In the genomic region with DNA sequence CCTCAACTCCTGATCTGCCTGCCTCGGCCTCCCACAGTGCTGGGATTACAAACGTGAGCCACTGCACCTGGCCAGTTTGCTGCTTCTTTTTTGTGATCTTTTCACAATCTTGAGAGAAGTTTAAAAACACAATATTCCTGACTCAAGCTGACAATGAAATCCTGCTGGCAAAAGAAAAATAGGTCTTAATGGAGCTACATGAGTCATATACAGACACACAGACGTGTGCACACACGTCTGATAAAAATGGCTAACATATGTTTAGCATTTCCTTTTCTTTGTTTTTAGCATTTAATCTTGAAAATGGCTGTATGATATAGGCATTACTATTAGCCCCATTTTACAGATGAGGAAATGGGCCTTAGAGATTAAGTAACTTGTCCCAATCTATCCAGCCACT, we compare ENCODE assay signal across 21 cellular contexts.
"Had no signal": no experiment of that assay in that cellular context is flagged by ENCODE, and none has a peak within 500 bp of the region (broad histone marks: within the 10 kb centered on the region; RNA-seq: fewer than 3 reads in every experiment).

No MANE protein-coding gene starts in this region.

- H3K4me3 ChIP-seq: ascending aorta, mucosa of descending colon had no signal

- H3K27me3 ChIP-seq: ascending aorta had no signal

- H3K9me3 ChIP-seq: ascending aorta, mucosa of descending colon had no signal

- H3K27ac Mint-ChIP-seq: activated B cell treated with CpG ODN at 0.5 μM for 24 hours; activated CD8-positive, alpha-beta T cell treated with anti-CD3 and anti-CD28 coated beads for 36 hours; activated naive CD4-positive, alpha-beta T cell treated with anti-CD3 and anti-CD28 coated beads, Interleukin-2, amount 50 U/mL, for 24 hours; activated T-cell treated with anti-CD3 and anti-CD28 coated beads, Interleukin-2, amount 50 U/mL, for 24 hours; immature natural killer cell; memory B cell; naive B cell; progenitor cell of endocrine pancreas; stimulated activated naive CD8-positive, alpha-beta T cell treated with anti-CD3 and anti-CD28 coated beads, Interleukin-15, Interleukin-2, amounts not matched to agents 100 ng/mL and 50 ng/mL, for 24 hours had no signal

- H3K4me1 Mint-ChIP-seq: activated B cell treated with CpG ODN at 0.5 μM for 24 hours; activated naive CD4-positive, alpha-beta T cell treated with anti-CD3 and anti-CD28 coated beads, Interleukin-2, amount 50 U/mL, for 24 hours; immature natural killer cell; memory B cell; naive B cell had no signal

- H3K9me3 Mint-ChIP-seq: activated B cell treated with CpG ODN at 0.5 μM for 24 hours; activated CD8-positive, alpha-beta T cell treated with anti-CD3 and anti-CD28 coated beads for 36 hours; activated naive CD4-positive, alpha-beta T cell treated with anti-CD3 and anti-CD28 coated beads, Interleukin-2, amount 50 U/mL, for 24 hours; immature natural killer cell; neural crest cell; stimulated activated naive CD8-positive, alpha-beta T cell treated with anti-CD3 and anti-CD28 coated beads, Interleukin-15, Interleukin-2, amounts not matched to agents 100 ng/mL and 50 ng/mL, for 24 hours had no signal

- H3K4me3 Mint-ChIP-seq: activated B cell treated with CpG ODN at 0.5 μM for 24 hours; activated CD8-positive, alpha-beta T cell treated with anti-CD3 and anti-CD28 coated beads for 36 hours; activated naive CD4-positive, alpha-beta T cell treated with anti-CD3 and anti-CD28 coated beads, Interleukin-2, amount 50 U/mL, for 24 hours; activated T-cell treated with anti-CD3 and anti-CD28 coated beads, Interleukin-2, amount 50 U/mL, for 24 hours; immature natural killer cell; memory B cell; naive B cell; neural crest cell; stimulated activated naive CD8-positive, alpha-beta T cell treated with anti-CD3 and anti-CD28 coated beads, Interleukin-15, Interleukin-2, amounts not matched to agents 100 ng/mL and 50 ng/mL, for 24 hours had no signal

- H3K27ac ChIP-seq: ascending aorta had no signal

- H3K4me1 ChIP-seq: ascending aorta had no signal

- H3K36me3 ChIP-seq: ascending aorta had no signal

- H3K36me3 Mint-ChIP-seq: activated naive CD4-positive, alpha-beta T cell treated with anti-CD3 and anti-CD28 coated beads, Interleukin-2, amount 50 U/mL, for 24 hours; immature natural killer cell; naive B cell had no signal

- ATAC-seq: activated CD8-positive, alpha-beta T cell treated with anti-CD3 and anti-CD28 coated beads for 36 hours; left ventricle myocardium superior; mucosa of descending colon had no signal

- DNase-seq: activated B cell treated with CpG ODN at 0.5 μM for 24 hours; activated CD4-positive, alpha-beta T cell treated with anti-CD3 and anti-CD28 coated beads for 4 hours; activated CD8-positive, alpha-beta T cell treated with anti-CD3 and anti-CD28 coated beads for 36 hours; activated effector memory CD4-positive, alpha-beta T cell treated with anti-CD3 and anti-CD28 coated beads, Interleukin-2, amount 50 U/mL, for 16 hours; activated T-cell treated with anti-CD3 and anti-CD28 coated beads, Interleukin-2, amount 50 U/mL, for 24 hours; cerebellar nuclear complex; cortex of kidney; immature natural killer cell; left ventricle myocardium superior; mucosa of descending colon; naive B cell; stimulated activated CD4-positive, alpha-beta T cell treated with anti-CD3 and anti-CD28 coated beads, Interleukin-2, amount 100 ng/mL, for 24 hours; T-helper 1 cell; T-helper 9 cell; trophoblast cell had no signal
